ENCODE assay signal across 16 cellular contexts in the genomic region with DNA sequence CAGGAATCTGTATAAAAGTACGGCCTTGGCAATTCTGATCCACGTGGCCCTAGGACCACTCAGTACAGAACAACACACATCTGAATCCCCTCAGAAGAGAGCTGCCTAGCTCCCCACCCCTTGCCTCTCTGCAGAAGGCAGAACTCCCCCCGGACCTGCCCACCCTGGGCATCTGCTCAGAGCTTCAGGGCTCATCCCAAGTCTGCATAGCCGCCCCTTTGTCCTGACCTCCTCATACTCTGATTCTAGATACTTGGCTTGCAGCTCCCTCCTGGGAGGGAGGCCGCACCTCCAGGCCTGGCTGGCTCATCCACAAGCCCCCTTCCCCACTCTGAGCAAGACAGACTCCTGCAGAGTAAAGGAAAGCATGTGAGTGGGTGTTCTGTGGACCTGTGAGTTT. TPM values are rescaled to one million over a fixed set of nuclear protein-coding genes. Genes with fewer than 3 reads are reported as not detected.
DNase-seq lines count a peak whose midpoint lies in the region; ATAC-seq, FAIRE-seq and TF ChIP-seq lines count a peak whose summit lies in the region.
"Had no signal": no experiment of that assay in that cellular context is flagged by ENCODE, and none has a peak within 500 bp of the region (broad histone marks: within the 10 kb centered on the region; RNA-seq: fewer than 3 reads in every experiment).

No MANE protein-coding gene starts in this region.

- H3K27ac ChIP-seq in angular gyrus (ENCODE audit: low read depth, low read length) (peak overlapping the region; percentile 72), endodermal cell (ENCODE audit: low read depth, low read length) (no peak overlapping the region), sigmoid colon (no peak overlapping the region), pancreas (no peak overlapping the region)
- H3K27ac ChIP-seq: BLaER1 had no signal

- no peak for FAIRE-seq in pancreas (lab: Jason Lieb, UNC)
- FAIRE-seq: H54 had no signal

- WGBS in endodermal cell (ENCODE audit: insufficient coverage in 1 of 2, insufficient read length in 1 of 2), 2 experiments = 88 to 100% methylated on average over 1 to 5 of the region's 5 CpGs
- WGBS in sigmoid colon, 2 donors = 60 to 79% methylated on average over 5 of the region's 5 CpGs
- 60 to 73% methylated on average over 5 of the region's 5 CpGs for WGBS in pancreas, 2 donors

- TF ChIP-seq CTCF in CD14-positive monocyte (IDR thresholded peaks at IDR 0.05) (no peak), endodermal cell (conservative IDR thresholded peaks at IDR 0.05) (no peak), sigmoid colon (IDR thresholded peaks at IDR 0.05) (no peak), pancreas (IDR thresholded peaks at IDR 0.05) (no peak)

- no peak for TF ChIP-seq POLR2A in sigmoid colon (IDR thresholded peaks at IDR 0.05)

- H3K36me3 Mint-ChIP-seq in CD14-positive monocyte (no peaks in the 10 kb centered on the region), endodermal cell (ENCODE audit: low read depth) (no peaks in the 10 kb centered on the region)
- H3K36me3 Mint-ChIP-seq: CD4-positive, CD25-positive, alpha-beta regulatory T cell had no signal

- no peaks in the 10 kb centered on the region for H3K27me3 ChIP-seq in endodermal cell (ENCODE audit: control insufficient read depth, insufficient read depth, low read length, poor library complexity, severe bottlenecking)
- no peaks in the 10 kb centered on the region for H3K27me3 ChIP-seq in sigmoid colon
- H3K27me3 ChIP-seq in pancreas = no peaks in the 10 kb centered on the region
- H3K27me3 ChIP-seq: BLaER1 had no signal

- H3K27me3 Mint-ChIP-seq in CD14-positive monocyte (ENCODE audit: low read depth in 3 of 3) = peaks cover 2 to 7% (median 6%) of the 10 kb centered on the region in 3 donors
- H3K27me3 Mint-ChIP-seq in endodermal cell (ENCODE audit: insufficient read depth) = no peaks in the 10 kb centered on the region

- peak overlapping the region in 1 of 7 donors; percentile 39 for H3K27ac Mint-ChIP-seq in CD14-positive monocyte
- H3K27ac Mint-ChIP-seq in endodermal cell = no peak overlapping the region
- H3K27ac Mint-ChIP-seq: CD4-positive, CD25-positive, alpha-beta regulatory T cell had no signal

- no peak overlapping the region for H3K9ac ChIP-seq in endodermal cell (ENCODE audit: extremely low read depth, low read length, poor library complexity, severe bottlenecking)
- H3K9ac ChIP-seq: BLaER1 had no signal

- H3K4me3 Mint-ChIP-seq in CD14-positive monocyte (no peak overlapping the region), endodermal cell (no peak overlapping the region)
- H3K4me3 Mint-ChIP-seq: CD4-positive, CD25-positive, alpha-beta regulatory T cell had no signal

- H3K9me3 Mint-ChIP-seq in CD14-positive monocyte = no peaks in the 10 kb centered on the region
- H3K9me3 Mint-ChIP-seq in endodermal cell = no peaks in the 10 kb centered on the region

- DNase-seq in CD14-positive monocyte (ENCODE audit: low spot score) = peak; percentile 33
- DNase-seq in endodermal cell = peak; percentile 34
- DNase-seq in sigmoid colon = peak; percentile 24
- no peak for DNase-seq in stimulated activated CD4-positive, alpha-beta T cell treated with anti-CD3 and anti-CD28 coated beads, Interleukin-4, amount 100 ng/mL, for 1 hour
- DNase-seq in pancreas = no peak
- no peak for DNase-seq in NCI-H146 treated with DMSO at 0.1 percent for 48 hours (lab: John Stamatoyannopoulos, UW; ENCODE audit: unreplicated experiment)
- DNase-seq: 8988T; AML-193; Calu3; CD4-positive, CD25-positive, alpha-beta regulatory T cell; DMS 273 treated with DMSO at 0.1 percent for 48 hours had no signal

- H3K4me1 Mint-ChIP-seq in CD14-positive monocyte = no peaks in the 10 kb centered on the region
- no peaks in the 10 kb centered on the region for H3K4me1 Mint-ChIP-seq in endodermal cell
- H3K4me1 Mint-ChIP-seq: CD4-positive, CD25-positive, alpha-beta regulatory T cell had no signal

- intact Hi-C loops in CD14-positive monocyte (cut with micrococcal nuclease) = no loop called here
- intact Hi-C loops in sigmoid colon (cut with DNase I) = no loop called here
- intact Hi-C loops in pancreas (cut with DNase I) = no loop called here

- ATAC-seq in GM18867 (IDR thresholded peaks at IDR 0.05; ENCODE audit: unreplicated experiment) (no peak), pancreas (no peak)

- no peaks in the 10 kb centered on the region for H3K9me3 ChIP-seq in endodermal cell (ENCODE audit: control insufficient read depth, low read length)
- no peaks in the 10 kb centered on the region for H3K9me3 ChIP-seq in sigmoid colon
- no peaks in the 10 kb centered on the region for H3K9me3 ChIP-seq in pancreas
- H3K9me3 ChIP-seq: BLaER1 had no signal

- H3K36me3 ChIP-seq in endodermal cell (ENCODE audit: control insufficient read depth, insufficient read depth, low read length) (no peaks in the 10 kb centered on the region), sigmoid colon (no peaks in the 10 kb centered on the region), pancreas (no peaks in the 10 kb centered on the region)
- H3K36me3 ChIP-seq: BLaER1 had no signal

- no peak for TF ChIP-seq EP300 in sigmoid colon (IDR thresholded peaks at IDR 0.05)

- no peaks in the 10 kb centered on the region for H3K4me1 ChIP-seq in endodermal cell (ENCODE audit: control insufficient read depth, insufficient read depth, low read length)
- H3K4me1 ChIP-seq in sigmoid colon = no peaks in the 10 kb centered on the region
- H3K4me1 ChIP-seq in pancreas = no peaks in the 10 kb centered on the region
- H3K4me1 ChIP-seq: BLaER1 had no signal

- H3K4me3 ChIP-seq in endodermal cell (ENCODE audit: low read length) (no peak overlapping the region), sigmoid colon (no peak overlapping the region), pancreas (no peak overlapping the region)
- H3K4me3 ChIP-seq: BLaER1 had no signal

RNA-seq across cellular contexts. Expression of a gene that starts 49.6 kb away (rescaled TPM):
- polyA plus RNA-seq in CD14-positive monocyte = not detected
- under 1 TPM; 0.13 to 0.53 TPM for total RNA-seq in endodermal cell
- 1.1 TPM for polyA plus RNA-seq in endodermal cell (2013, experiment 1 of 2)
- 0.87 TPM for polyA plus RNA-seq in endodermal cell (2013, experiment 2 of 2)
- total RNA-seq in sigmoid colon = 1 to 10 TPM in 3 of 4 donors, under 1 TPM in 1; 0.66 to 4.7 (median 1.5) TPM
- 1 to 10 TPM in 1 of 3 donors, not detected in 2; 1.1 TPM for polyA plus RNA-seq in sigmoid colon
- total RNA-seq in pancreas = 1 to 10 TPM in 3 of 6 donors, under 1 TPM in 3; 0.67 to 1.5 (median 1.0) TPM
- under 1 TPM; 0.05 to 0.15 TPM for polyA plus RNA-seq in pancreas
- total RNA-seq: Calu3; CD4-positive, CD25-positive, alpha-beta regulatory T cell; Daoy had no signal
- polyA plus RNA-seq: CD4-positive, CD25-positive, alpha-beta regulatory T cell had no signal

Comparison
In these comparisons a context has a peak if more than half of its experiments do, and no peak if none do; other contexts are left out.
1. DNase-seq: peak in CD14-positive monocyte (single experiment), endodermal cell (single experiment) and sigmoid colon (single experiment); none in stimulated activated CD4-positive, alpha-beta T cell treated with anti-CD3 and anti-CD28 coated beads, Interleukin-4, amount 100 ng/mL, for 1 hour (single experiment), pancreas (0 of 6) and NCI-H146 treated with DMSO at 0.1 percent for 48 hours (single experiment).